8 cellular contexts compared by ENCODE assay signal in genomic region chr16:49858200-49859129, GRCh38. TPM values are rescaled to one million over a fixed set of nuclear protein-coding genes. Genes with fewer than 3 reads are reported as not detected.
DNase-seq lines count a peak whose midpoint lies in the region; ATAC-seq and TF ChIP-seq lines count a peak whose summit lies in the region.

No MANE protein-coding gene starts in this region.

- TF ChIP-seq POLR2A in esophagus muscularis mucosa (IDR thresholded peaks at IDR 0.05; ENCODE audit: low read depth) (no peak), transverse colon (IDR thresholded peaks at IDR 0.05) (peak; percentile 14)

- in situ Hi-C loops in transverse colon (cut with MboI; ENCODE audit: low pct_ligation_motif_present in 1 of 4, low pct_unique_long_range_greater_than_20kb in 1 of 4, low sequenced_read_pairs in 3 of 4), result loop anchor here in 1 of 4 donors (25.0 kb wide), 1 partner anchor 246 kb away; no protein-coding TSS in a partner anchor

- peaks cover 0 to under 1% (median 0%) of the 10 kb centered on the region in 11 donors for H3K9me3 Mint-ChIP-seq in naive thymus-derived CD4-positive, alpha-beta T cell
- H3K9me3 Mint-ChIP-seq in activated T-helper 1 cell treated with anti-CD3 and anti-CD28 coated beads, Interleukin-12 subunit alpha, Interleukin-12 subunit beta, Interleukin-2, Interleukin-4 antibody, amounts not matched to agents 30 ng/mL and 10 ng/mL and 1 ng/mL, durations not matched to agents 14 hours and 24 hours and 36 hours, result no peaks in the 10 kb centered on the region

- no peaks in the 10 kb centered on the region for H3K36me3 Mint-ChIP-seq in naive thymus-derived CD4-positive, alpha-beta T cell
- H3K36me3 Mint-ChIP-seq in activated T-helper 1 cell treated with anti-CD3 and anti-CD28 coated beads, Interleukin-12 subunit alpha, Interleukin-12 subunit beta, Interleukin-2, Interleukin-4 antibody, amounts not matched to agents 30 ng/mL and 10 ng/mL and 1 ng/mL, durations not matched to agents 14 hours and 24 hours and 36 hours (ENCODE audit: low read depth), result no peaks in the 10 kb centered on the region

- H3K4me3 ChIP-seq in GM12865 (ENCODE audit: low read depth, low read length) (no peak overlapping the region), esophagus muscularis mucosa (peak overlapping the region; percentile 84 to 96 (median 87)), transverse colon (peak overlapping the region; percentile 66 to 88 (median 78))
- no peak overlapping the region for H3K4me3 ChIP-seq in naive thymus-derived CD4-positive, alpha-beta T cell (ENCODE audit: low read length)

- peak overlapping the region in 8 of 10 donors; percentile 12 to 90 (median 64) for H3K4me3 Mint-ChIP-seq in naive thymus-derived CD4-positive, alpha-beta T cell
- no peak overlapping the region for H3K4me3 Mint-ChIP-seq in activated T-helper 1 cell treated with anti-CD3 and anti-CD28 coated beads, Interleukin-12 subunit alpha, Interleukin-12 subunit beta, Interleukin-2, Interleukin-4 antibody, amounts not matched to agents 30 ng/mL and 10 ng/mL and 1 ng/mL, durations not matched to agents 14 hours and 24 hours and 36 hours

- peaks cover 11 to 61% (median 27%) of the 10 kb centered on the region in 5 donors for H3K27me3 Mint-ChIP-seq in naive thymus-derived CD4-positive, alpha-beta T cell
- peaks cover 53% of the 10 kb centered on the region for H3K27me3 Mint-ChIP-seq in activated T-helper 1 cell treated with anti-CD3 and anti-CD28 coated beads, Interleukin-12 subunit alpha, Interleukin-12 subunit beta, Interleukin-2, Interleukin-4 antibody, amounts not matched to agents 30 ng/mL and 10 ng/mL and 1 ng/mL, durations not matched to agents 14 hours and 24 hours and 36 hours (ENCODE audit: insufficient read depth)

- H3K27ac ChIP-seq in esophagus muscularis mucosa (replicated peaks in 1 of 4), result peak overlapping the region; percentile 94 to 97 (median 96)
- no peak overlapping the region for H3K27ac ChIP-seq in naive thymus-derived CD4-positive, alpha-beta T cell (ENCODE audit: low read depth, low read length)
- H3K27ac ChIP-seq in transverse colon, result peak overlapping the region; percentile 94 to 98 (median 96)

- CTCF ChIA-PET in naive thymus-derived CD4-positive, alpha-beta T cell (lab: Charles Lee), result interaction anchor here (0.8 to 2.1 kb wide), 2 partner anchors 9 to 18 kb away, joined by 3 to 8 read pairs; no protein-coding TSS in a partner anchor

- peak; percentile 27 for ATAC-seq in naive thymus-derived CD4-positive, alpha-beta T cell

- no peak for TF ChIP-seq EP300 in esophagus muscularis mucosa (IDR thresholded peaks at IDR 0.05)
- no peak for TF ChIP-seq EP300 in transverse colon (IDR thresholded peaks at IDR 0.05; ENCODE audit: low read depth)

- TF ChIP-seq CTCF in GM12865 (IDR thresholded peaks at IDR 0.05; ENCODE audit: insufficient read depth, low read depth, low read length, missing control alignments) (no peak), esophagus muscularis mucosa (IDR thresholded peaks at IDR 0.05) (no peak), transverse colon (IDR thresholded peaks at IDR 0.05) (no peak)

- DNase-seq in GM12865 (ENCODE audit: low read depth) (peak; percentile 18), T1000 (lab: John Stamatoyannopoulos, UW) (peak; percentile 19), esophagus muscularis mucosa (ENCODE audit: extremely low spot score) (no peak), transverse colon (peak; percentile 58), GM19240 (ENCODE audit: insufficient read length, low spot score) (no peak), NAMALWA (ENCODE audit: low spot score) (no peak)
- peak in 5 of 9 donors; percentile 23 to 56 (median 29) for DNase-seq in naive thymus-derived CD4-positive, alpha-beta T cell
- DNase-seq in activated T-helper 1 cell treated with anti-CD3 and anti-CD28 coated beads, Interleukin-12 subunit alpha, Interleukin-12 subunit beta, Interleukin-2, Interleukin-4 antibody, amounts not matched to agents 30 ng/mL and 10 ng/mL and 1 ng/mL, durations not matched to agents 14 hours and 24 hours and 36 hours (ENCODE audit: low spot score), result no peak

- intact Hi-C loops in esophagus muscularis mucosa (cut with DNase I), result loop anchor here (5.0 kb wide), 4 partner anchors 106 to 366 kb away; no protein-coding TSS in a partner anchor
- intact Hi-C loops in naive thymus-derived CD4-positive, alpha-beta T cell (cut with micrococcal nuclease), result loop anchor here (5.0 to 10.0 kb wide), 4 partner anchors 209 to 946 kb away; partner anchors contain the start of gene HEATR3 (in 1 of the 2)
- intact Hi-C loops in transverse colon (cut with DNase I; ENCODE audit: low total_unique reads), result no loop called here
- intact Hi-C loops in activated T-helper 1 cell treated with anti-CD3 and anti-CD28 coated beads, Interleukin-12 subunit alpha, Interleukin-12 subunit beta, Interleukin-2, Interleukin-4 antibody, amounts not matched to agents 30 ng/mL and 10 ng/mL and 1 ng/mL, durations not matched to agents 14 hours and 24 hours and 36 hours (cut with micrococcal nuclease), result loop anchor here (2.0 to 10.0 kb wide), 2 partner anchors 352 to 454 kb away; no protein-coding TSS in a partner anchor

- H3K4me1 ChIP-seq in esophagus muscularis mucosa (peaks cover 13 to 42% (median 39%) of the 10 kb centered on the region in 4 donors), transverse colon (peaks cover 13 to 39% (median 26%) of the 10 kb centered on the region in 4 donors)
- H3K4me1 ChIP-seq in naive thymus-derived CD4-positive, alpha-beta T cell (ENCODE audit: control insufficient read depth in 2 of 2, insufficient read depth in 2 of 2, low read length in 2 of 2), result peaks cover 0 to 5% of the 10 kb centered on the region in 2 donors

- H3K36me3 ChIP-seq in esophagus muscularis mucosa (no peaks in the 10 kb centered on the region), transverse colon (no peaks in the 10 kb centered on the region)
- no peaks in the 10 kb centered on the region for H3K36me3 ChIP-seq in naive thymus-derived CD4-positive, alpha-beta T cell (ENCODE audit: control insufficient read depth in 2 of 3, insufficient read depth in 3 of 3, low read length in 3 of 3)

- 2% methylated on average over 27 of the region's 90 CpGs for WGBS in esophagus muscularis mucosa
- 2% methylated on average over 61 of the region's 90 CpGs; no CpG with 5 or more reads in 1 of the 2 donors for WGBS in transverse colon (ENCODE audit: low coverage in 1 of 2), 2 donors

- H3K27me3 ChIP-seq in esophagus muscularis mucosa (peaks cover 0 to 5% (median 0%) of the 10 kb centered on the region in 4 donors), transverse colon (no peaks in the 10 kb centered on the region)
- peaks cover 0 to 4% of the 10 kb centered on the region in 2 donors for H3K27me3 ChIP-seq in naive thymus-derived CD4-positive, alpha-beta T cell (ENCODE audit: control insufficient read depth in 2 of 2, insufficient read depth in 2 of 2, low read length in 2 of 2)

- no peak overlapping the region for H3K27ac Mint-ChIP-seq in naive thymus-derived CD4-positive, alpha-beta T cell
- H3K27ac Mint-ChIP-seq in activated T-helper 1 cell treated with anti-CD3 and anti-CD28 coated beads, Interleukin-12 subunit alpha, Interleukin-12 subunit beta, Interleukin-2, Interleukin-4 antibody, amounts not matched to agents 30 ng/mL and 10 ng/mL and 1 ng/mL, durations not matched to agents 14 hours and 24 hours and 36 hours, result no peak overlapping the region

- H3K9me3 ChIP-seq in esophagus muscularis mucosa, result no peaks in the 10 kb centered on the region
- no peaks in the 10 kb centered on the region for H3K9me3 ChIP-seq in naive thymus-derived CD4-positive, alpha-beta T cell (ENCODE audit: control insufficient read depth in 2 of 3, low read length in 3 of 3)
- H3K9me3 ChIP-seq in transverse colon, result no peaks in the 10 kb centered on the region

- POLR2A ChIA-PET in naive thymus-derived CD4-positive, alpha-beta T cell (lab: Charles Lee), result no interaction called here

- H3K4me1 Mint-ChIP-seq in naive thymus-derived CD4-positive, alpha-beta T cell, result peaks cover 0 to 20% (median 11%) of the 10 kb centered on the region in 7 donors
- peaks cover 5% of the 10 kb centered on the region for H3K4me1 Mint-ChIP-seq in activated T-helper 1 cell treated with anti-CD3 and anti-CD28 coated beads, Interleukin-12 subunit alpha, Interleukin-12 subunit beta, Interleukin-2, Interleukin-4 antibody, amounts not matched to agents 30 ng/mL and 10 ng/mL and 1 ng/mL, durations not matched to agents 14 hours and 24 hours and 36 hours (ENCODE audit: low read depth)

RNA-seq across cellular contexts. Expression of gene ZNF423, which starts 2.6 kb away (rescaled TPM):
- total RNA-seq in esophagus muscularis mucosa (10 to 100 TPM in 2 of 4 donors, 1 to 10 TPM in 2; 8.7 to 22.5 (median 10.3) TPM), transverse colon (10 to 100 TPM in 1 of 4 donors, 1 to 10 TPM in 3; 4.9 to 13.1 (median 7.2) TPM)
- total RNA-seq in naive thymus-derived CD4-positive, alpha-beta T cell, result not detected
- not detected for polyA plus RNA-seq in naive thymus-derived CD4-positive, alpha-beta T cell
- not detected in 2 replicates for total RNA-seq in activated T-helper 1 cell treated with anti-CD3 and anti-CD28 coated beads, Interleukin-12 subunit alpha, Interleukin-12 subunit beta, Interleukin-2, Interleukin-4 antibody, amounts not matched to agents 30 ng/mL and 10 ng/mL and 1 ng/mL, durations not matched to agents 14 hours and 24 hours and 36 hours

Comparison
In these comparisons a context has a peak if more than half of its experiments do, and no peak if none do; other contexts are left out.
1. DNase-seq: peak in GM12865 (single experiment), T1000 (single experiment), naive thymus-derived CD4-positive, alpha-beta T cell (5 of 9) and transverse colon (single experiment); none in esophagus muscularis mucosa (single experiment), GM19240 (single experiment), activated T-helper 1 cell treated with anti-CD3 and anti-CD28 coated beads, Interleukin-12 subunit alpha, Interleukin-12 subunit beta, Interleukin-2, Interleukin-4 antibody, amounts not matched to agents 30 ng/mL and 10 ng/mL and 1 ng/mL, durations not matched to agents 14 hours and 24 hours and 36 hours (single experiment) and NAMALWA (single experiment).
2. H3K4me3 ChIP-seq: peak in esophagus muscularis mucosa (4 of 4) and transverse colon (4 of 4); none in GM12865 (single experiment) and naive thymus-derived CD4-positive, alpha-beta T cell (single experiment).